15 cellular contexts compared by ENCODE assay signal in the genomic region with DNA sequence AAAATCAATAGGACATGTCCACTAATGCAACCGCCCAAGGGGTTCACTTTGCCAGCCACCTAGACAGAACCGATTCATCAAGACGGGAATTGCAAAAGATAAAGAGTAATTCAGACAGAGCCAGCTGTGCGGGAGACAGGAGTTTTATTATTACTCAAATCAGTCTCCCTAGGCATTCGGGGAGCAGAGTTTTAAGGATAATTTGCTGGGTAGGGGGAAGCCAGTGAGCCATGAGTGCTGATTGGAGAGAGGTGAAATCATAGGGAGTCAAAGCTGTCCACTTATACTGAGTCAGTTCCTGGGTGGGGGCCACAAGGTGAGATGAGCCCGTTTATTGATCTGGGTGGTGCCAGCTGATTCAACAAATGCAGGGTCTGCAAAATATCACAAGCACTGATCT. TPM values are rescaled to one million over a fixed set of nuclear protein-coding genes. Genes with fewer than 3 reads are reported as not detected.
DNase-seq lines count a peak whose midpoint lies in the region; ATAC-seq and TF ChIP-seq lines count a peak whose summit lies in the region.
"Had no signal": no experiment of that assay in that cellular context is flagged by ENCODE, and none has a peak within 500 bp of the region (broad histone marks: within the 10 kb centered on the region; RNA-seq: fewer than 3 reads in every experiment).

No MANE protein-coding gene starts in this region.

- H3K9ac ChIP-seq in H9 (ENCODE audit: extremely low read depth, insufficient read length, low read length) (no peak overlapping the region), parathyroid adenoma (no peak overlapping the region)

- H3K27me3 ChIP-seq in GM23338 (ENCODE audit: insufficient read depth), result no peaks in the 10 kb centered on the region
- no peaks in the 10 kb centered on the region for H3K27me3 ChIP-seq in H9 (ENCODE audit: insufficient read depth, low read length)
- no peaks in the 10 kb centered on the region for H3K27me3 ChIP-seq in parathyroid adenoma (ENCODE audit: control insufficient read depth, insufficient read depth, low read length)

- H4K5ac ChIP-seq in H9 (ENCODE audit: insufficient read length, low read depth, low read length), result no peak overlapping the region

- H3K79me2 ChIP-seq in GM23338 (replicated peaks; ENCODE audit: insufficient read depth) (peaks cover 32% of the 10 kb centered on the region), H9 (ENCODE audit: insufficient read depth, low read length) (no peaks in the 10 kb centered on the region; the same call in 1 of the 2 replicates), parathyroid adenoma (peaks cover 7% of the 10 kb centered on the region)

- no peak overlapping the region for H3K14ac ChIP-seq in H9 (ENCODE audit: insufficient read depth, low read length)

- H3K18ac ChIP-seq in H9 (ENCODE audit: insufficient read length, low read depth, low read length), result no peak overlapping the region

- H4K20me1 ChIP-seq in GM23338 (replicated peaks; ENCODE audit: insufficient read depth), result no peaks in the 10 kb centered on the region
- H4K20me1 ChIP-seq in H9 (ENCODE audit: control insufficient read depth, insufficient read depth, insufficient read length), result no peaks in the 10 kb centered on the region

- no peak overlapping the region for H2AK5ac ChIP-seq in H9 (ENCODE audit: insufficient read length, low read length)

- no peak overlapping the region for H3K23ac ChIP-seq in H9 (ENCODE audit: insufficient read length, low read depth, low read length)

- peaks cover 17% of the 10 kb centered on the region; the same call in 1 of the 2 replicates for H3K36me3 ChIP-seq in GM23338 (ENCODE audit: insufficient read depth)
- no peaks in the 10 kb centered on the region for H3K36me3 ChIP-seq in parathyroid adenoma (ENCODE audit: control insufficient read depth, insufficient read depth, low read length)

- H3K27ac ChIP-seq in GM23338 (ENCODE audit: low read depth), result 0 out of 2 replicates have a peak overlapping the region, but pooled peaks have one; percentile 11
- no peak overlapping the region for H3K27ac ChIP-seq in H9 (ENCODE audit: insufficient read length, low read depth, low read length)
- H3K27ac ChIP-seq in parathyroid adenoma, result peak overlapping the region; percentile 18

- no peaks in the 10 kb centered on the region for H3K9me3 Mint-ChIP-seq in GM23338
- H3K9me3 Mint-ChIP-seq in H9, result no peaks in the 10 kb centered on the region
- H3K9me3 Mint-ChIP-seq: CD4-positive, alpha-beta memory T cell had no signal

- H3K4me3 ChIP-seq in GM23338, result no peak overlapping the region; the same call in 1 of the 2 replicates
- H3K4me3 ChIP-seq in parathyroid adenoma (ENCODE audit: low read depth, low read length), result no peak overlapping the region

- no peak overlapping the region for H2BK12ac ChIP-seq in H9 (ENCODE audit: insufficient read length, low read depth, low read length)

- peak overlapping the region; percentile 49 for H3K27ac Mint-ChIP-seq in GM23338
- H3K27ac Mint-ChIP-seq in H9, result peak overlapping the region; percentile 45 to 84 (median 75)
- H3K27ac Mint-ChIP-seq in T-helper 17 cell, result peak overlapping the region; percentile 83

- H3K36me3 Mint-ChIP-seq in GM23338 (ENCODE audit: low read depth) (peaks cover 52% of the 10 kb centered on the region), H9 (ENCODE audit: insufficient read depth in 1 of 3, low read depth in 3 of 3) (peaks cover 15 to 56% (median 45%) of the 10 kb centered on the region in 3 experiments; a peak in 6 of 7 replicates), T-helper 17 cell (ENCODE audit: low read depth) (peaks cover 11% of the 10 kb centered on the region)

- H3F3A ChIP-seq in GM23338 (replicated peaks; ENCODE audit: low read depth), result no peaks in the 10 kb centered on the region

- no peaks in the 10 kb centered on the region for H3K79me1 ChIP-seq in H9 (ENCODE audit: insufficient read depth, low read depth, low read length, poor library complexity, severe bottlenecking)

- no peak overlapping the region for H2BK5ac ChIP-seq in H9 (ENCODE audit: insufficient read length, low read length)

- peak overlapping the region; percentile 26; the same call in 2 of the 3 replicates for H3K4me3 Mint-ChIP-seq in GM23338
- H3K4me3 Mint-ChIP-seq in H9, result peak overlapping the region in 1 of 2 experiments; percentile 25; a peak in 1 of 5 replicates
- no peak overlapping the region for H3K4me3 Mint-ChIP-seq in T-helper 17 cell
- H3K4me3 Mint-ChIP-seq: CD4-positive, alpha-beta memory T cell had no signal

- H2AFZ ChIP-seq in GM23338 (no peak overlapping the region), H9 (ENCODE audit: low read length) (no peak overlapping the region), parathyroid adenoma (no peak overlapping the region)

- H4K8ac ChIP-seq in H9 (replicated peaks; ENCODE audit: insufficient read length, low read depth, low read length), result no peak overlapping the region

- H3K4me1 ChIP-seq in GM23338 (ENCODE audit: insufficient read depth) (peaks cover 27% of the 10 kb centered on the region), H9 (ENCODE audit: insufficient read depth, low read length) (no peaks in the 10 kb centered on the region; the same call in 1 of the 2 replicates), parathyroid adenoma (no peaks in the 10 kb centered on the region)

- H3K4me2 ChIP-seq in GM23338 (no peak overlapping the region), H9 (ENCODE audit: insufficient read depth, insufficient read length, low read length) (no peak overlapping the region), parathyroid adenoma (ENCODE audit: low read length) (no peak overlapping the region)

- DNase-seq in GM23338 (ENCODE audit: low spot score) (peak; percentile 12), H9 (no peak), T-helper 17 cell (no peak)
- DNase-seq: C1 segment of cervical spinal cord; Calu3; CD4-positive, alpha-beta memory T cell; COR-L47; DMS53; DMS79 treated with DMSO at 0.1 percent for 48 hours; GF-D8; H7 had no signal

- ATAC-seq in GM23338 (peak; percentile 54; the same call in 2 of the 3 replicates), T-helper 17 cell (no peak), HG03097 (IDR thresholded peaks at IDR 0.05; ENCODE audit: low FRiP score, unreplicated experiment) (no peak), HG03520 (IDR thresholded peaks at IDR 0.05; ENCODE audit: unreplicated experiment) (no peak)
- ATAC-seq: HCT116 had no signal

- no peak overlapping the region for H4K91ac ChIP-seq in H9 (ENCODE audit: insufficient read length, low read depth, low read length)

- no peak overlapping the region for H3K4ac ChIP-seq in H9 (ENCODE audit: low read depth, low read length)

- H3K27me3 Mint-ChIP-seq in GM23338 (ENCODE audit: insufficient read depth, low read depth, poor library complexity) (peaks cover 2% of the 10 kb centered on the region), H9 (ENCODE audit: low read depth) (no peaks in the 10 kb centered on the region), T-helper 17 cell (no peaks in the 10 kb centered on the region)
- H3K27me3 Mint-ChIP-seq: CD4-positive, alpha-beta memory T cell had no signal

- H3K4me1 Mint-ChIP-seq in GM23338 (peaks cover 43% of the 10 kb centered on the region), H9 (peaks cover 29 to 39% of the 10 kb centered on the region in 2 experiments), T-helper 17 cell (peaks cover 16% of the 10 kb centered on the region)

- H3K9me3 ChIP-seq in H9 (ENCODE audit: control insufficient read depth, low read depth, low read length) (no peaks in the 10 kb centered on the region), T-helper 17 cell (ENCODE audit: control insufficient read depth, low read length, poor library complexity, severe bottlenecking) (no peaks in the 10 kb centered on the region), parathyroid adenoma (ENCODE audit: control insufficient read depth, low read length) (no peaks in the 10 kb centered on the region)

- no peak overlapping the region for H2BK15ac ChIP-seq in H9 (ENCODE audit: low read depth, low read length)

- H2BK20ac ChIP-seq in H9 (ENCODE audit: low read depth, low read length, poor library complexity, severe bottlenecking), result no peak overlapping the region

- no peak overlapping the region for H3T11ph ChIP-seq in H9 (ENCODE audit: low read length)

- H2BK120ac ChIP-seq in H9 (ENCODE audit: low read depth, low read length, poor library complexity, severe bottlenecking), result no peak overlapping the region

- WGBS in H9 (ENCODE audit: extremely low coverage, insufficient read length, low lambda C conversion rate), result no CpG with 5 or more reads among the region's 6 CpGs

- no peaks in the 10 kb centered on the region for H3K9me2 ChIP-seq in GM23338 (ENCODE audit: insufficient read depth)

- H3K23me2 ChIP-seq in H9 (ENCODE audit: insufficient read length, low read depth, low read length, poor library complexity, severe bottlenecking), result no peaks in the 10 kb centered on the region

- TF ChIP-seq CTCF in GM23338 (conservative IDR thresholded peaks at IDR 0.05; ENCODE audit: low read depth in 2 of 2) (no peak), H9 (conservative IDR thresholded peaks at IDR 0.05) (no peak), parathyroid adenoma (IDR thresholded peaks at IDR 0.05) (no peak)

- H3K56ac ChIP-seq in H9 (ENCODE audit: insufficient read length, low read depth, low read length), result no peak overlapping the region

TF ChIP-seq in GM23338, 12 proteins besides CTCF, POLR2A, EP300 and RAD21:
- TF ChIP-seq EZH2phosphoT487 (IDR thresholded peaks at IDR 0.05; ENCODE audit: unreplicated experiment) (no peak), NANOG (IDR thresholded peaks at IDR 0.05; ENCODE audit: borderline replicate concordance) (no peak)

RNA-seq across cellular contexts. Expression of a gene that starts 8.5 kb away (rescaled TPM):
- 42.2 TPM in 2 replicates for total RNA-seq in GM23338 (2014; rRNA removed; shearing (Covaris generic))
- polyA plus RNA-seq in GM23338 (2016; fragmentation: Nextera tagmentation; extraction: Ambion mirVana), result 12.6 and 15.1 TPM in 2 replicates
- 43.8 and 45.5 TPM in 2 replicates for total RNA-seq in H9 (2021)
- 10 to 100 TPM; 14.2 to 18.0 TPM for total RNA-seq in T-helper 17 cell

RNA-seq across cellular contexts. Expression of a gene that starts 58.2 kb away (rescaled TPM):
- 11.2 and 13.1 TPM in 2 replicates for total RNA-seq in GM23338 (2014; rRNA removed; shearing (Covaris generic))
- polyA plus RNA-seq in GM23338 (2016; fragmentation: Nextera tagmentation; extraction: Ambion mirVana), result 6.4 and 7.6 TPM in 2 replicates
- total RNA-seq in H9 (2021) (10.0 and 10.5 TPM in 2 replicates), T-helper 17 cell (10 to 100 TPM; 13.9 to 21.3 TPM)
